In the genomic region with DNA sequence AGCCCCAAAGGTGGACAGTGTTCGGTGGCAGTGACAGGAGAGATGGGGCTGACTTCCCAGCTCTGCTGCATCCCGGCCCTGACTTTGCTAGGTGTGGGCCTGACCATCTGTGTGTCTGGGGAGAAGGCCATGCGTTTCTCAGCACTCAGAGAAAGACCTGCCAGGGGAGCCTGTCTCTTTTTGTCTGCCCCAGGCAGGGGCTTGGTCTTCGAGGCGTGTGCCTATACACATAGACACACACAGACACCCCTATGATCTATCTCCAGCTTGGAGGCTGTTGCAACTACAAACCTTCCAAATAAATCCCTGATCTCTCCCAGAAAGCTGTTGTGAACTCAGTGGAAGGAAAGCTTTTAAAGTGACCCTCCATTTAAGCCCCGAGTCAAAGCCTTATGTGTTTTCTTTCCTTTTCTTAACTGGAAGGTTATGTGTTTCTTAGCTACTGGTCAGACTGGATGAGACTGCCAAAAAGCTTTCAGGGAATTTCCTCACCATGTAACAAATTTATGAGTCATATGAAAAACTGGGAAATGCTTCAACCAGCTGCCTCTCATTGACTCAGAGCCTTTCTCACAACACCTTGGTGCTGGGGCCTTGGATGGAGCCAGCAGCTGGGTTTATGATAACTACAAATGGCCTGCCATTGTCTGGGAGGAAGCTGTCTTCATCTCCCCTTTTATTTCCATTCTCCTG, we compare ENCODE assay signal across 8 cellular contexts.
A peak's percentile ranks its signal among the peaks of the same experiment; 100 is the strongest.
DNase-seq lines count a peak whose midpoint lies in the region; ATAC-seq and TF ChIP-seq lines count a peak whose summit lies in the region.

No MANE protein-coding gene starts in this region.

- H3K27ac Mint-ChIP-seq in activated T-helper 17 cell treated with anti-CD3 and anti-CD28 coated beads, Interleukin-2, amount 50 U/mL, for 72 hours: peak overlapping the region; percentile 23

- H3K27me3 Mint-ChIP-seq in activated T-helper 17 cell treated with anti-CD3 and anti-CD28 coated beads, Interleukin-2, amount 50 U/mL, for 72 hours: peaks cover 20% of the 10 kb centered on the region

- no peak for TF ChIP-seq CTCF in retinal pigment epithelial cell (conservative IDR thresholded peaks at IDR 0.05; ENCODE audit: low read depth, low read length)

- H3K4me3 Mint-ChIP-seq in activated T-helper 17 cell treated with anti-CD3 and anti-CD28 coated beads, Interleukin-2, amount 50 U/mL, for 72 hours: no peak overlapping the region

- H3K4me3 ChIP-seq in retinal pigment epithelial cell (ENCODE audit: low read length): no peak overlapping the region

- no peak for ATAC-seq in activated T-helper 17 cell treated with anti-CD3 and anti-CD28 coated beads, Interleukin-2, amount 50 U/mL, for 72 hours (replicated peaks)
- ATAC-seq in HG02798 (IDR thresholded peaks at IDR 0.05; ENCODE audit: poor library complexity, unreplicated experiment): no peak
- no peak for ATAC-seq in HG02938 (IDR thresholded peaks at IDR 0.05; ENCODE audit: unreplicated experiment)

- no peaks in the 10 kb centered on the region for H3K36me3 Mint-ChIP-seq in activated T-helper 17 cell treated with anti-CD3 and anti-CD28 coated beads, Interleukin-2, amount 50 U/mL, for 72 hours (ENCODE audit: low read depth)

- no peaks in the 10 kb centered on the region for H3K9me3 Mint-ChIP-seq in activated T-helper 17 cell treated with anti-CD3 and anti-CD28 coated beads, Interleukin-2, amount 50 U/mL, for 72 hours

- DNase-seq in ELR (ENCODE audit: low read depth) (peak; percentile 98), glomerular visceral epithelial cell (ENCODE audit: extremely low spot score) (peak; percentile 86), retinal pigment epithelial cell (ENCODE audit: low read depth) (peak; percentile 87), NCI-H748 treated with DMSO at 0.1 percent for 48 hours (lab: John Stamatoyannopoulos, UW) (no peak), NCI-H524 (lab: John Stamatoyannopoulos, UW) (no peak)

- no peaks in the 10 kb centered on the region for H3K4me1 Mint-ChIP-seq in activated T-helper 17 cell treated with anti-CD3 and anti-CD28 coated beads, Interleukin-2, amount 50 U/mL, for 72 hours

Comparison
In these comparisons a context has a peak if more than half of its experiments do, and no peak if none do; other contexts are left out.
1. DNase-seq: peak in ELR (single experiment), glomerular visceral epithelial cell (single experiment) and retinal pigment epithelial cell (single experiment); none in NCI-H748 treated with DMSO at 0.1 percent for 48 hours (single experiment) and NCI-H524 (0 of 2).